22 cellular contexts compared by ENCODE assay signal in the genomic region with DNA sequence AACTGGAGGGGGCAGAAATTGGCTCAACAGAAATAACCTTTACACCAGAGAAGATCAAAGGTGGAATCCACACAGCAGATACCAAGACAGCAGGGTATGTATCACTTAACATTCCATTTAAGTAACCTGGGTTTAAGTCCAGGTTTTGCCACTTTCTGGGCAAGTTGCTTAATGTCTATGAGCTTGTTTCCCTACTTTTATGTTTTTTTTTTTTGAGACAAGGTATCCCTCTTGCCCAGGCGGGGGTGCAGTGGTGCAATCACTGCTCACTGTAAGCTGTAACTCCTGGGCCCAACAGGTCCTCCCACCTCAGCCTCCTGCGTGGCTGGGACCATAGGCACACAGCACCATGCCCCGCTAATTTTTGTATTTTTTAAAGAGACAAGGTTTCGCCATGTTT. TPM values are rescaled to one million over a fixed set of nuclear protein-coding genes. Genes with fewer than 3 reads are reported as not detected.
DNase-seq lines count a peak whose midpoint lies in the region; ATAC-seq lines count a peak whose summit lies in the region.
"Had no signal": no experiment of that assay in that cellular context is flagged by ENCODE, and none has a peak within 500 bp of the region (broad histone marks: within the 10 kb centered on the region; RNA-seq: fewer than 3 reads in every experiment).

No MANE protein-coding gene starts in this region.

- POLR2A ChIA-PET in activated CD4-positive, alpha-beta memory T cell treated with anti-CD3 and anti-CD28 coated beads for 36 hours (lab: Charles Lee) = interaction anchor here (1.5 kb wide), 1 partner anchor 85 kb away, joined by 5 read pairs; no protein-coding TSS in a partner anchor

- peak overlapping the region; percentile 100 for H3K4me3 Mint-ChIP-seq in T-helper 1 cell treated with Interleukin-12 subunit alpha and Interleukin-12 subunit beta and Interleukin-4 antibody, amounts not matched to agents 30 μg/mL and 1 μg/mL, for 36 hours
- peak overlapping the region; percentile 98 to 100 (median 100) for H3K4me3 Mint-ChIP-seq in CD4-positive, CD25-positive, alpha-beta regulatory T cell
- H3K4me3 Mint-ChIP-seq in activated CD4-positive, alpha-beta memory T cell treated with anti-CD3 and anti-CD28 coated beads for 36 hours = peak overlapping the region; percentile 6
- peak overlapping the region in 4 of 5 donors; percentile 28 to 100 (median 77) for H3K4me3 Mint-ChIP-seq in immature natural killer cell

- H3K4me1 Mint-ChIP-seq in T-helper 1 cell treated with Interleukin-12 subunit alpha and Interleukin-12 subunit beta and Interleukin-4 antibody, amounts not matched to agents 30 μg/mL and 1 μg/mL, for 36 hours (ENCODE audit: low read depth) = peaks cover 32% of the 10 kb centered on the region
- H3K4me1 Mint-ChIP-seq in CD4-positive, CD25-positive, alpha-beta regulatory T cell = peaks cover 18 to 78% (median 50%) of the 10 kb centered on the region in 4 donors
- peaks cover 49% of the 10 kb centered on the region for H3K4me1 Mint-ChIP-seq in activated CD4-positive, alpha-beta memory T cell treated with anti-CD3 and anti-CD28 coated beads for 36 hours (ENCODE audit: low read depth)
- peaks cover 48 to 81% of the 10 kb centered on the region in 2 donors for H3K4me1 Mint-ChIP-seq in immature natural killer cell

- H3K4me3 ChIP-seq in CD4-positive, CD25-positive, alpha-beta regulatory T cell (ENCODE audit: low read depth, low read length) = peak overlapping the region; percentile 92
- H3K4me3 ChIP-seq: lower lobe of right lung, thyroid gland had no signal

- H3K4me1 ChIP-seq in CD4-positive, CD25-positive, alpha-beta regulatory T cell (ENCODE audit: control insufficient read depth, insufficient read depth, low read length, poor library complexity, severe bottlenecking) = peaks cover 56% of the 10 kb centered on the region

- H3K9me3 ChIP-seq in CD4-positive, CD25-positive, alpha-beta regulatory T cell (ENCODE audit: control insufficient read depth in 2 of 2, low read length in 2 of 2) = no peaks in the 10 kb centered on the region
- H3K9me3 ChIP-seq: lower lobe of right lung, psoas muscle, thyroid gland had no signal

- no peak for ATAC-seq in CD4-positive, CD25-positive, alpha-beta regulatory T cell (ENCODE audit: low read depth in 2 of 2)
- ATAC-seq in GM21717 (IDR thresholded peaks at IDR 0.05; ENCODE audit: unreplicated experiment) (no peak), HG02852 (IDR thresholded peaks at IDR 0.05; ENCODE audit: unreplicated experiment) (no peak)
- ATAC-seq: heart right ventricle, lower lobe of right lung, psoas muscle had no signal

- no peaks in the 10 kb centered on the region for H3K9me3 Mint-ChIP-seq in T-helper 1 cell treated with Interleukin-12 subunit alpha and Interleukin-12 subunit beta and Interleukin-4 antibody, amounts not matched to agents 30 μg/mL and 1 μg/mL, for 36 hours
- H3K9me3 Mint-ChIP-seq in CD4-positive, CD25-positive, alpha-beta regulatory T cell = no peaks in the 10 kb centered on the region
- H3K9me3 Mint-ChIP-seq in activated CD4-positive, alpha-beta memory T cell treated with anti-CD3 and anti-CD28 coated beads for 36 hours = no peaks in the 10 kb centered on the region
- peaks cover 0 to 4% (median 0%) of the 10 kb centered on the region in 6 donors for H3K9me3 Mint-ChIP-seq in immature natural killer cell

- H3K27me3 Mint-ChIP-seq in T-helper 1 cell treated with Interleukin-12 subunit alpha and Interleukin-12 subunit beta and Interleukin-4 antibody, amounts not matched to agents 30 μg/mL and 1 μg/mL, for 36 hours (ENCODE audit: low read depth) = no peaks in the 10 kb centered on the region
- H3K27me3 Mint-ChIP-seq in CD4-positive, CD25-positive, alpha-beta regulatory T cell = no peaks in the 10 kb centered on the region
- H3K27me3 Mint-ChIP-seq in activated CD4-positive, alpha-beta memory T cell treated with anti-CD3 and anti-CD28 coated beads for 36 hours = no peaks in the 10 kb centered on the region
- H3K27me3 Mint-ChIP-seq in immature natural killer cell (ENCODE audit: low read depth in 3 of 3) = peaks cover 11 to 12% (median 11%) of the 10 kb centered on the region in 3 donors
- H3K27me3 Mint-ChIP-seq: B cell had no signal

- no peak overlapping the region for H3K27ac ChIP-seq in CD4-positive, CD25-positive, alpha-beta regulatory T cell (ENCODE audit: insufficient read depth, low read length, poor library complexity, severe bottlenecking)
- H3K27ac ChIP-seq: 22Rv1, heart right ventricle, lower lobe of right lung, psoas muscle, thyroid gland had no signal

- peaks cover 48% of the 10 kb centered on the region for H3K36me3 ChIP-seq in CD4-positive, CD25-positive, alpha-beta regulatory T cell (ENCODE audit: control insufficient read depth, insufficient read depth, low read length)

- no peaks in the 10 kb centered on the region for H3K27me3 ChIP-seq in CD4-positive, CD25-positive, alpha-beta regulatory T cell (ENCODE audit: control insufficient read depth, insufficient read depth, low read length)
- H3K27me3 ChIP-seq: heart right ventricle, spleen, thyroid gland had no signal

- peak overlapping the region; percentile 23 for H3K27ac Mint-ChIP-seq in T-helper 1 cell treated with Interleukin-12 subunit alpha and Interleukin-12 subunit beta and Interleukin-4 antibody, amounts not matched to agents 30 μg/mL and 1 μg/mL, for 36 hours
- peak overlapping the region in 1 of 3 donors; percentile 37 for H3K27ac Mint-ChIP-seq in CD4-positive, CD25-positive, alpha-beta regulatory T cell
- H3K27ac Mint-ChIP-seq in activated CD4-positive, alpha-beta memory T cell treated with anti-CD3 and anti-CD28 coated beads for 36 hours = peak overlapping the region; percentile 38
- peak overlapping the region in 1 of 6 donors; percentile 32 for H3K27ac Mint-ChIP-seq in immature natural killer cell
- H3K27ac Mint-ChIP-seq: B cell had no signal

- CTCF ChIA-PET in activated CD4-positive, alpha-beta memory T cell treated with anti-CD3 and anti-CD28 coated beads for 36 hours (lab: Charles Lee) = interaction anchor here (0.6 to 1.7 kb wide), 4 partner anchors 14 to 191 kb away, joined by 3 to 6 read pairs (median 3); no protein-coding TSS in a partner anchor

- H3K36me3 Mint-ChIP-seq in T-helper 1 cell treated with Interleukin-12 subunit alpha and Interleukin-12 subunit beta and Interleukin-4 antibody, amounts not matched to agents 30 μg/mL and 1 μg/mL, for 36 hours (ENCODE audit: low read depth) = peaks cover 48% of the 10 kb centered on the region
- H3K36me3 Mint-ChIP-seq in CD4-positive, CD25-positive, alpha-beta regulatory T cell = peaks cover 43% of the 10 kb centered on the region
- H3K36me3 Mint-ChIP-seq in activated CD4-positive, alpha-beta memory T cell treated with anti-CD3 and anti-CD28 coated beads for 36 hours = peaks cover 49% of the 10 kb centered on the region
- H3K36me3 Mint-ChIP-seq in immature natural killer cell = peaks cover 23 to 36% (median 28%) of the 10 kb centered on the region in 3 donors

- no peak for DNase-seq in T-helper 1 cell
- no peak for DNase-seq in CD4-positive, CD25-positive, alpha-beta regulatory T cell
- DNase-seq in activated CD4-positive, alpha-beta memory T cell treated with anti-CD3 and anti-CD28 coated beads for 36 hours = no peak
- DNase-seq in immature natural killer cell = no peak
- no peak for DNase-seq in COR-L47 (lab: John Stamatoyannopoulos, UW)
- DNase-seq: DMS 273 treated with DMSO at 0.1 percent for 48 hours; effector memory CD4-positive, alpha-beta T cell; GF-D8; heart right ventricle; lower lobe of right lung; NCI-H1417 treated with DMSO at 0.1 percent for 48 hours; NCI-H526 treated with DMSO at 0.1 percent for 48 hours; OCI-M1; psoas muscle; SHP77 treated with DMSO at 0.1 percent for 48 hours; spleen; thyroid gland had no signal

- intact Hi-C loops in activated CD4-positive, alpha-beta memory T cell treated with anti-CD3 and anti-CD28 coated beads for 36 hours (cut with micrococcal nuclease) = loop anchor here (5.0 to 10.0 kb wide), 3 partner anchors 36 to 627 kb away; partner anchors contain the start of genes EXTL2 and SLC30A7

RNA-seq across cellular contexts. Expression of gene RTCA, which starts 2.2 kb away (rescaled TPM):
- total RNA-seq in CD4-positive, CD25-positive, alpha-beta regulatory T cell = 49.9 TPM
- polyA plus RNA-seq in CD4-positive, CD25-positive, alpha-beta regulatory T cell = 10 to 100 TPM; 25.9 to 37.5 (median 29.6) TPM
- 10 to 100 TPM; 56.6 to 58.2 TPM for total RNA-seq in activated CD4-positive, alpha-beta memory T cell treated with anti-CD3 and anti-CD28 coated beads for 36 hours
- polyA plus RNA-seq in immature natural killer cell = 10 to 100 TPM; 14.7 to 28.4 (median 27.5) TPM

RNA-seq across cellular contexts. Expression of gene DBT, which starts 18.6 kb away (rescaled TPM):
- total RNA-seq in CD4-positive, CD25-positive, alpha-beta regulatory T cell = 10.0 TPM
- 1 to 10 TPM; 3.4 to 6.3 (median 4.8) TPM for polyA plus RNA-seq in CD4-positive, CD25-positive, alpha-beta regulatory T cell
- total RNA-seq in activated CD4-positive, alpha-beta memory T cell treated with anti-CD3 and anti-CD28 coated beads for 36 hours = 10 to 100 TPM; 11.4 to 11.7 TPM
- 1 to 10 TPM in 2 of 3 donors, under 1 TPM in 1; 0.43 to 7.0 (median 3.5) TPM for polyA plus RNA-seq in immature natural killer cell

Comparison
In these comparisons a context has a peak if more than half of its experiments do, and no peak if none do; other contexts are left out.
1. H3K4me3 Mint-ChIP-seq: peak in every context shown above with its lines; median percentile 100 in T-helper 1 cell treated with Interleukin-12 subunit alpha and Interleukin-12 subunit beta and Interleukin-4 antibody, amounts not matched to agents 30 μg/mL and 1 μg/mL, for 36 hours; 100 in CD4-positive, CD25-positive, alpha-beta regulatory T cell; 77 in immature natural killer cell; 6 in activated CD4-positive, alpha-beta memory T cell treated with anti-CD3 and anti-CD28 coated beads for 36 hours.